In genomic region chr11:70521475-70522260, GRCh38 we compare ENCODE assay signal across 18 cellular contexts.
A peak's percentile ranks its signal among the peaks of the same experiment; 100 is the strongest.
DNase-seq lines count a peak whose midpoint lies in the region; ATAC-seq, FAIRE-seq and TF ChIP-seq lines count a peak whose summit lies in the region.
"Had no signal": no experiment of that assay in that cellular context is flagged by ENCODE, and none has a peak within 500 bp of the region (broad histone marks: within the 10 kb centered on the region; RNA-seq: fewer than 3 reads in every experiment).

No MANE protein-coding gene starts in this region.

- H3K27ac ChIP-seq in left ventricle myocardium inferior (replicated peaks) (no peak overlapping the region), WERI-Rb-1 (peak overlapping the region; percentile 65), HepG2 (ENCODE audit: extremely low read length, insufficient read depth, low read length) (no peak overlapping the region), temporal lobe (ENCODE audit: low read depth, low read length) (peak overlapping the region; percentile 48)

- no peak overlapping the region for H3K4me2 ChIP-seq in HepG2 (ENCODE audit: low read depth, low read length)

- H3K4me1 ChIP-seq in left ventricle myocardium inferior, result peaks cover 5% of the 10 kb centered on the region
- no peaks in the 10 kb centered on the region for H3K4me1 ChIP-seq in HepG2 (ENCODE audit: insufficient read depth, low read length)

- ATAC-seq in Right ventricle myocardium superior (ENCODE audit: poor library complexity), result no peak
- ATAC-seq in HepG2, result no peak
- no peak for ATAC-seq in GM18502 (IDR thresholded peaks at IDR 0.05; ENCODE audit: poor library complexity, unreplicated experiment)
- ATAC-seq: activated T-cell treated with anti-CD3 and anti-CD28 coated beads, Interleukin-2, amount 50 U/mL, for 4 hours had no signal

- FAIRE-seq in HepG2 (lab: Jason Lieb, UNC), result no peak
- FAIRE-seq: keratinocyte had no signal

- TF ChIP-seq POLR2A in HepG2 (IDR thresholded peaks at IDR 0.05; ENCODE audit: insufficient read depth in 1 of 2, low read depth in 2 of 2, low read length in 2 of 2), result no peak

- TF ChIP-seq CTCF in left ventricle myocardium inferior (IDR thresholded peaks at IDR 0.05; ENCODE audit: borderline replicate concordance) (no peak), WERI-Rb-1 (IDR thresholded peaks at IDR 0.05; ENCODE audit: low read depth, low read length) (no peak), HepG2 (CRISPR knock-in tag; IDR thresholded peaks at IDR 0.05) (no peak), GM13976 (IDR thresholded peaks at IDR 0.05; ENCODE audit: borderline replicate concordance, control extremely low read depth, extremely low read depth, insufficient read depth, missing control alignments) (no peak)

- H3K9me3 ChIP-seq in left ventricle myocardium inferior (replicated peaks) (peaks cover 6% of the 10 kb centered on the region), WERI-Rb-1 (ENCODE audit: severe bottlenecking) (no peaks in the 10 kb centered on the region), HepG2 (ENCODE audit: low read length) (no peaks in the 10 kb centered on the region)

- TF ChIP-seq RAD21 in HepG2 (CRISPR knock-in tag; IDR thresholded peaks at IDR 0.05), result no peak

- POLR2A ChIA-PET in HepG2 (lab: Yijun Ruan, JAX), result no interaction called here

- H2AFZ ChIP-seq in HepG2 (ENCODE audit: low read length), result no peak overlapping the region

- DNase-seq in Right ventricle myocardium superior (peak; percentile 8), left ventricle myocardium inferior (no peak), WERI-Rb-1 (peak; percentile 55), HepG2 (ENCODE audit: low spot score) (no peak), H7 (no peak), GM13976 (ENCODE audit: low spot score) (no peak)
- DNase-seq: ACHN; activated CD4-positive, alpha-beta memory T cell treated with anti-CD3 and anti-CD28 coated beads for 36 hours; activated T-cell treated with anti-CD3 and anti-CD28 coated beads, Interleukin-2, amount 50 U/mL, for 4 hours; CD4-positive, alpha-beta memory T cell; DND-41; effector memory CD4-positive, alpha-beta T cell; NCI-H2029 treated with DMSO at 0.1 percent for 48 hours; NCI-H774; stimulated activated CD4-positive, alpha-beta T cell treated with anti-CD3 and anti-CD28 coated beads, Interleukin-4, amount 100 ng/mL, for 1 hour had no signal

- H3K27me3 ChIP-seq in left ventricle myocardium inferior (ENCODE audit: low read depth) (peaks cover 61% of the 10 kb centered on the region), WERI-Rb-1 (ENCODE audit: insufficient read depth, low read depth, severe bottlenecking) (no peaks in the 10 kb centered on the region), HepG2 (ENCODE audit: control insufficient read depth in 1 of 2, insufficient read depth in 2 of 2, low read length in 2 of 2) (no peaks in the 10 kb centered on the region), H7 (ENCODE audit: control insufficient read depth, insufficient read depth, low read length) (no peaks in the 10 kb centered on the region)

- CTCF ChIA-PET in HepG2 (lab: Yijun Ruan, JAX; ENCODE audit: low intra/inter-chr PET ratio, low total read pairs), result no interaction called here

- H3K79me2 ChIP-seq in HepG2 (ENCODE audit: insufficient read depth, low read length), result no peaks in the 10 kb centered on the region

- TF ChIP-seq EP300 in HepG2 (IDR thresholded peaks at IDR 0.05; ENCODE audit: low read depth in 2 of 2, low read length in 2 of 2) (no peak), HepG2 (CRISPR knock-in tag; IDR thresholded peaks at IDR 0.05; ENCODE audit: borderline replicate concordance) (no peak)

- intact Hi-C loops in Right ventricle myocardium superior (cut with DNase I) (no loop called here), left ventricle myocardium inferior (cut with micrococcal nuclease) (no loop called here), HepG2 (cut with micrococcal nuclease; ENCODE audit: unreplicated experiment) (no loop called here)

- no peak overlapping the region for H3K9ac ChIP-seq in HepG2 (ENCODE audit: insufficient read depth, low read depth, low read length)

- H4K20me1 ChIP-seq in HepG2 (ENCODE audit: insufficient read depth, low read length), result peaks cover 12% of the 10 kb centered on the region; the same call in 1 of the 2 replicates

- in situ Hi-C loops in HepG2 (cut with HindIII; ENCODE audit: extremely low pct_ligation_motif_present, low pct_unique_long_range_greater_than_20kb), result no loop called here
- in situ Hi-C loops in GM13976 (cut with MboI; ENCODE audit: low sequenced_read_pairs, unreplicated experiment), result no loop called here

- 98% methylated on average over 11 of the region's 20 CpGs for WGBS in HepG2 (ENCODE audit: low lambda C conversion rate)

- H3K36me3 ChIP-seq in left ventricle myocardium inferior, result no peaks in the 10 kb centered on the region
- no peaks in the 10 kb centered on the region for H3K36me3 ChIP-seq in WERI-Rb-1
- no peaks in the 10 kb centered on the region for H3K36me3 ChIP-seq in HepG2 (replicated peaks in 1 of 2; ENCODE audit: control insufficient read depth in 1 of 2, insufficient read depth in 2 of 2, low read length in 2 of 2)
- no peaks in the 10 kb centered on the region for H3K36me3 ChIP-seq in H7 (replicated peaks; ENCODE audit: control insufficient read depth, insufficient read depth, low read length)

- no TSS peak for BruUV-seq in HepG2 (replicated peaks; lab: Mats Ljungman, UMichigan)

- H3K4me3 ChIP-seq in left ventricle myocardium inferior (no peak overlapping the region), WERI-Rb-1 (ENCODE audit: low read depth, low read length) (peak overlapping the region; percentile 12; the same call in 1 of the 2 replicates), HepG2 (replicated peaks in 1 of 3; ENCODE audit: insufficient read depth in 1 of 3, low read depth in 2 of 3, low read length in 3 of 3) (no peak overlapping the region), H7 (ENCODE audit: insufficient read depth, low read depth, low read length) (no peak overlapping the region)

TF ChIP-seq in HepG2, 621 proteins besides CTCF, POLR2A, EP300 and RAD21 (continues in another document):
- TF ChIP-seq PTBP1 (IDR thresholded peaks at IDR 0.05; ENCODE audit: low read depth, low read length, poor library complexity, severe bottlenecking) (no peak), ZNF616 (CRISPR knock-in tag; IDR thresholded peaks at IDR 0.05; ENCODE audit: low read depth) (no peak), ZBTB10 (CRISPR knock-in tag; IDR thresholded peaks at IDR 0.05; ENCODE audit: borderline replicate concordance) (no peak), MNT (IDR thresholded peaks at IDR 0.05) (peak; percentile 65), ZNF276 (CRISPR knock-in tag; IDR thresholded peaks at IDR 0.05; ENCODE audit: low read depth) (no peak), ZNF326 (CRISPR knock-in tag; IDR thresholded peaks at IDR 0.05; ENCODE audit: borderline replicate concordance) (no peak), ZNF383 (CRISPR knock-in tag; IDR thresholded peaks at IDR 0.05; ENCODE audit: borderline replicate concordance) (no peak)

Comparison
In these comparisons a context has a peak if more than half of its experiments do, and no peak if none do; other contexts are left out.
1. DNase-seq: peak in Right ventricle myocardium superior (single experiment) and WERI-Rb-1 (single experiment); none in left ventricle myocardium inferior (single experiment), HepG2 (single experiment), H7 (single experiment) and GM13976 (single experiment).
2. H3K27ac ChIP-seq: peak in WERI-Rb-1 (single experiment) and temporal lobe (single experiment); none in left ventricle myocardium inferior (single experiment) and HepG2 (single experiment).